ENCODE assay signal across 2 cellular contexts in genomic region chr11:24509114-24509513, GRCh38.
A peak's percentile ranks its signal among the peaks of the same experiment; 100 is the strongest.
TF ChIP-seq lines count a peak whose summit lies in the region.

No MANE protein-coding gene starts in this region.

TF ChIP-seq in IMR-90, 13 proteins besides CTCF, POLR2A, EP300 and RAD21:
- TF ChIP-seq CHD1 (IDR thresholded peaks at IDR 0.05; ENCODE audit: low read depth, low read length) (no peak), RCOR1 (IDR thresholded peaks at IDR 0.05; ENCODE audit: insufficient replicate concordance, low read length) (no peak), SMC3 (IDR thresholded peaks at IDR 0.05; ENCODE audit: low read depth, low read length) (peak; percentile 50)

TF ChIP-seq in GM12878, 131 proteins besides CTCF, POLR2A, EP300 and RAD21:
- no peak for TF ChIP-seq HCFC1 (IDR thresholded peaks at IDR 0.05; ENCODE audit: low read length)
- peak; percentile 59 for TF ChIP-seq JUNB (IDR thresholded peaks at IDR 0.05)
